Comparison of ENCODE assay signal across 22 cellular contexts in genomic region chr9:123337971-123338370, GRCh38.
A peak's percentile ranks its signal among the peaks of the same experiment; 100 is the strongest.
DNase-seq lines count a peak whose midpoint lies in the region; ATAC-seq lines count a peak whose summit lies in the region.
"Had no signal": no experiment of that assay in that cellular context is flagged by ENCODE, and none has a peak within 500 bp of the region (broad histone marks: within the 10 kb centered on the region; RNA-seq: fewer than 3 reads in every experiment).

No MANE protein-coding gene starts in this region.

- peaks cover 31% of the 10 kb centered on the region for H3K4me1 Mint-ChIP-seq in T-helper 1 cell treated with Interleukin-12 subunit alpha and Interleukin-12 subunit beta and Interleukin-4 antibody, amounts not matched to agents 30 μg/mL and 1 μg/mL, for 36 hours (ENCODE audit: low read depth)
- peaks cover 51% of the 10 kb centered on the region for H3K4me1 Mint-ChIP-seq in dendritic cell treated with granulocyte-macrophage colony-stimulating factor and Interleukin-4, amounts not matched to agents 40 ng/mL and 50 ng/mL, for 4 days (ENCODE audit: low read depth)
- H3K4me1 Mint-ChIP-seq in stimulated activated memory B cell treated with anti-CD40 and anti-IgM and Interleukin-4, amounts not matched to agents 10 μg/mL and 1 μg/mL and 100 μg/mL, for 72 hours = peaks cover 84% of the 10 kb centered on the region

- no peaks in the 10 kb centered on the region for H3K27me3 ChIP-seq in NT2/D1 (ENCODE audit: insufficient read depth, insufficient read length)
- H3K27me3 ChIP-seq: heart left ventricle, ovary, right lobe of liver, stomach, upper lobe of right lung had no signal

- no peaks in the 10 kb centered on the region for H3K36me3 ChIP-seq in NT2/D1 (ENCODE audit: insufficient read depth, insufficient read length, low read length)
- H3K36me3 ChIP-seq: heart left ventricle, left ventricle myocardium inferior, ovary, right lobe of liver, stomach, upper lobe of right lung had no signal

- H3K4me3 ChIP-seq in NT2/D1 (ENCODE audit: insufficient read length, low read depth) = no peak overlapping the region
- H3K4me3 ChIP-seq: heart left ventricle, ovary, right lobe of liver, stomach, upper lobe of right lung had no signal

- ATAC-seq in stimulated activated memory B cell treated with anti-CD40 and anti-IgM and Interleukin-4, amounts not matched to agents 10 μg/mL and 1 μg/mL and 100 μg/mL, for 72 hours = peak; percentile 70
- ATAC-seq in GM21619 (IDR thresholded peaks at IDR 0.05; ENCODE audit: unreplicated experiment) (no peak), GM18519 (IDR thresholded peaks at IDR 0.05; ENCODE audit: low FRiP score, unreplicated experiment) (no peak)
- ATAC-seq: right lobe of liver, upper lobe of right lung had no signal

- H3K27ac Mint-ChIP-seq in T-helper 1 cell treated with Interleukin-12 subunit alpha and Interleukin-12 subunit beta and Interleukin-4 antibody, amounts not matched to agents 30 μg/mL and 1 μg/mL, for 36 hours = peak overlapping the region; percentile 96
- H3K27ac Mint-ChIP-seq in dendritic cell treated with granulocyte-macrophage colony-stimulating factor and Interleukin-4, amounts not matched to agents 40 ng/mL and 50 ng/mL, for 4 days = peak overlapping the region; percentile 25
- no peak overlapping the region for H3K27ac Mint-ChIP-seq in stimulated activated memory B cell treated with anti-CD40 and anti-IgM and Interleukin-4, amounts not matched to agents 10 μg/mL and 1 μg/mL and 100 μg/mL, for 72 hours
- H3K27ac Mint-ChIP-seq: HFFc6 had no signal

- peaks cover 16% of the 10 kb centered on the region for H3K4me1 ChIP-seq in NT2/D1 (ENCODE audit: insufficient read depth, insufficient read length)
- H3K4me1 ChIP-seq: right lobe of liver had no signal

- H3K9ac ChIP-seq in NT2/D1 (ENCODE audit: insufficient read length, low read depth) = peak overlapping the region; percentile 23

- H3K4me3 Mint-ChIP-seq in T-helper 1 cell treated with Interleukin-12 subunit alpha and Interleukin-12 subunit beta and Interleukin-4 antibody, amounts not matched to agents 30 μg/mL and 1 μg/mL, for 36 hours = no peak overlapping the region
- no peak overlapping the region for H3K4me3 Mint-ChIP-seq in dendritic cell treated with granulocyte-macrophage colony-stimulating factor and Interleukin-4, amounts not matched to agents 40 ng/mL and 50 ng/mL, for 4 days
- H3K4me3 Mint-ChIP-seq in stimulated activated memory B cell treated with anti-CD40 and anti-IgM and Interleukin-4, amounts not matched to agents 10 μg/mL and 1 μg/mL and 100 μg/mL, for 72 hours = peak overlapping the region; percentile 79
- H3K4me3 Mint-ChIP-seq: brain, HFFc6 had no signal

- H3K36me3 Mint-ChIP-seq in T-helper 1 cell treated with Interleukin-12 subunit alpha and Interleukin-12 subunit beta and Interleukin-4 antibody, amounts not matched to agents 30 μg/mL and 1 μg/mL, for 36 hours (ENCODE audit: low read depth) = no peaks in the 10 kb centered on the region
- no peaks in the 10 kb centered on the region for H3K36me3 Mint-ChIP-seq in dendritic cell treated with granulocyte-macrophage colony-stimulating factor and Interleukin-4, amounts not matched to agents 40 ng/mL and 50 ng/mL, for 4 days (ENCODE audit: low read depth)
- H3K36me3 Mint-ChIP-seq in stimulated activated memory B cell treated with anti-CD40 and anti-IgM and Interleukin-4, amounts not matched to agents 10 μg/mL and 1 μg/mL and 100 μg/mL, for 72 hours = no peaks in the 10 kb centered on the region
- H3K36me3 Mint-ChIP-seq: brain had no signal

- no peaks in the 10 kb centered on the region for H3K9me3 Mint-ChIP-seq in T-helper 1 cell treated with Interleukin-12 subunit alpha and Interleukin-12 subunit beta and Interleukin-4 antibody, amounts not matched to agents 30 μg/mL and 1 μg/mL, for 36 hours
- H3K9me3 Mint-ChIP-seq in dendritic cell treated with granulocyte-macrophage colony-stimulating factor and Interleukin-4, amounts not matched to agents 40 ng/mL and 50 ng/mL, for 4 days = no peaks in the 10 kb centered on the region
- H3K9me3 Mint-ChIP-seq in stimulated activated memory B cell treated with anti-CD40 and anti-IgM and Interleukin-4, amounts not matched to agents 10 μg/mL and 1 μg/mL and 100 μg/mL, for 72 hours = no peaks in the 10 kb centered on the region
- H3K9me3 Mint-ChIP-seq: brain, HFFc6 had no signal

- no peak for DNase-seq in T-helper 1 cell
- no peak for DNase-seq in NT2/D1 (ENCODE audit: low read depth, low spot score)
- no peak for DNase-seq in NCI-H510A (lab: John Stamatoyannopoulos, UW)
- DNase-seq: heart left ventricle, HFFc6, IMR-90, left ventricle myocardium inferior, NCI-H1105, NCI-H2081 treated with DMSO at 0.1 percent for 48 hours, NCI-H526 treated with DMSO at 0.1 percent for 48 hours, ovary, right lobe of liver, SIG-M5, stomach, T-helper 2 cell, upper lobe of right lung had no signal

- H3K9me3 ChIP-seq in NT2/D1 (ENCODE audit: insufficient read depth, low read length) = no peaks in the 10 kb centered on the region
- H3K9me3 ChIP-seq: heart left ventricle, left ventricle myocardium inferior, ovary, right lobe of liver, stomach, upper lobe of right lung had no signal

- H3K27me3 Mint-ChIP-seq in T-helper 1 cell treated with Interleukin-12 subunit alpha and Interleukin-12 subunit beta and Interleukin-4 antibody, amounts not matched to agents 30 μg/mL and 1 μg/mL, for 36 hours (ENCODE audit: low read depth) = no peaks in the 10 kb centered on the region
- H3K27me3 Mint-ChIP-seq in dendritic cell treated with granulocyte-macrophage colony-stimulating factor and Interleukin-4, amounts not matched to agents 40 ng/mL and 50 ng/mL, for 4 days = peaks cover 28% of the 10 kb centered on the region
- H3K27me3 Mint-ChIP-seq in stimulated activated memory B cell treated with anti-CD40 and anti-IgM and Interleukin-4, amounts not matched to agents 10 μg/mL and 1 μg/mL and 100 μg/mL, for 72 hours = no peaks in the 10 kb centered on the region

- intact Hi-C loops in dendritic cell treated with granulocyte-macrophage colony-stimulating factor and Interleukin-4, amounts not matched to agents 40 ng/mL and 50 ng/mL, for 4 days (cut with micrococcal nuclease) = loop anchor here (5.0 kb wide), 1 partner anchor 71 kb away; the partner anchor contains the start of gene STRBP
